Comparison of ENCODE assay signal across 10 cellular contexts in genomic region chr19:3554254-3555083, GRCh38. TPM values are rescaled to one million over a fixed set of nuclear protein-coding genes. Genes with fewer than 3 reads are reported as not detected.
A peak's percentile ranks its signal among the peaks of the same experiment; 100 is the strongest.
DNase-seq lines count a peak whose midpoint lies in the region; ATAC-seq, FAIRE-seq and TF ChIP-seq lines count a peak whose summit lies in the region.
"Had no signal": no experiment of that assay in that cellular context is flagged by ENCODE, and none has a peak within 500 bp of the region (broad histone marks: within the 10 kb centered on the region; RNA-seq: fewer than 3 reads in every experiment).

No MANE protein-coding gene starts in this region.

- ATAC-seq in GM21528 (IDR thresholded peaks at IDR 0.05; ENCODE audit: low FRiP score, unreplicated experiment), result no peak

- no peaks in the 10 kb centered on the region for H3K36me3 Mint-ChIP-seq in osteocyte (ENCODE audit: unreplicated experiment)

- no peak for TF ChIP-seq POLR2A in thyroid gland (IDR thresholded peaks at IDR 0.05)

- H3K27ac ChIP-seq in thyroid gland, result no peak overlapping the region

- DNase-seq in GDM1 (lab: John Stamatoyannopoulos, UW), result peak; percentile 37
- DNase-seq in RPMI7951 (ENCODE audit: low read depth), result peak; percentile 73
- no peak for DNase-seq in bronchial epithelial cell (ENCODE audit: low read depth)
- DNase-seq in osteocyte (ENCODE audit: extremely low spot score, unreplicated experiment), result no peak
- no peak for DNase-seq in NCI-H1694 (lab: John Stamatoyannopoulos, UW)
- DNase-seq in thyroid gland, result no peak
- DNase-seq in HT-29 (ENCODE audit: low spot score), result no peak
- DNase-seq: NCI-H1105 treated with DMSO at 0.1 percent for 48 hours, occipital lobe had no signal

- H3K9me3 Mint-ChIP-seq in osteocyte (ENCODE audit: unreplicated experiment), result no peaks in the 10 kb centered on the region

- intact Hi-C loops in thyroid gland (cut with DNase I), result no loop called here

- H3K9me3 ChIP-seq in thyroid gland, result no peaks in the 10 kb centered on the region

- H3K27ac Mint-ChIP-seq in osteocyte (ENCODE audit: unreplicated experiment), result peak overlapping the region; percentile 43

- peak; percentile 13 for FAIRE-seq in bronchial epithelial cell (lab: Jason Lieb, UNC)

- no peak overlapping the region for H3K4me3 ChIP-seq in bronchial epithelial cell (ENCODE audit: low read depth, low read length)
- H3K4me3 ChIP-seq in thyroid gland (replicated peaks in 1 of 3), result no peak overlapping the region

- no peaks in the 10 kb centered on the region for H3K27me3 Mint-ChIP-seq in osteocyte (ENCODE audit: unreplicated experiment)

- WGBS in thyroid gland, 2 donors, result 76 to 86% methylated on average over 21 of the region's 21 CpGs

- H3K4me1 Mint-ChIP-seq in osteocyte (ENCODE audit: unreplicated experiment), result peaks cover 41% of the 10 kb centered on the region

- TF ChIP-seq CTCF in bronchial epithelial cell (IDR thresholded peaks at IDR 0.05; ENCODE audit: insufficient read depth, low read length, severe bottlenecking) (no peak), osteocyte (IDR thresholded peaks at IDR 0.05) (no peak), thyroid gland (IDR thresholded peaks at IDR 0.05) (no peak)

- H3K4me3 Mint-ChIP-seq in osteocyte (ENCODE audit: unreplicated experiment), result no peak overlapping the region

- H3K36me3 ChIP-seq in bronchial epithelial cell (ENCODE audit: control insufficient read depth, insufficient read depth, low read length) (peaks cover 7% of the 10 kb centered on the region), thyroid gland (no peaks in the 10 kb centered on the region)

- H3K4me1 ChIP-seq in thyroid gland, result peaks cover 7 to 20% of the 10 kb centered on the region in 2 donors

- H3K27me3 ChIP-seq in bronchial epithelial cell (ENCODE audit: control insufficient read depth, insufficient read depth, low read length) (no peaks in the 10 kb centered on the region), thyroid gland (no peaks in the 10 kb centered on the region)

RNA-seq across cellular contexts. Expression of gene MFSD12, which starts 2.9 kb away (rescaled TPM):
- 205 and 240 TPM in 2 replicates for total RNA-seq in RPMI7951 (2014; rRNA removed; shearing (Covaris generic))
- 46.3 and 59.1 TPM in 2 replicates for total RNA-seq in bronchial epithelial cell
- total RNA-seq in osteocyte, result 85.5 and 91.7 TPM in 2 replicates
- total RNA-seq in thyroid gland, result 10 to 100 TPM; 36.4 to 90.9 (median 66.7) TPM
- 177 and 185 TPM in 2 replicates for total RNA-seq in HT-29 (2014; rRNA removed; shearing (Covaris generic))

RNA-seq across cellular contexts. Expression of gene TEKTIP1, which starts 15.5 kb away (rescaled TPM):
- not detected in 2 replicates for total RNA-seq in RPMI7951 (2014; rRNA removed; shearing (Covaris generic))
- total RNA-seq in bronchial epithelial cell, result not detected in 2 replicates
- total RNA-seq in osteocyte, result 0.73 and 0.97 TPM in 2 replicates
- 1 to 10 TPM in 3 of 4 donors, not detected in 1; 1.2 to 3.3 (median 1.9) TPM for total RNA-seq in thyroid gland
- not detected in 2 replicates for total RNA-seq in HT-29 (2014; rRNA removed; shearing (Covaris generic))
- total RNA-seq: occipital lobe had no signal

RNA-seq across cellular contexts. Expression of gene HMG20B, which starts 18.3 kb away (rescaled TPM):
- 135 and 192 TPM in 2 replicates for total RNA-seq in RPMI7951 (2014; rRNA removed; shearing (Covaris generic))
- total RNA-seq in bronchial epithelial cell, result 37.4 and 48.3 TPM in 2 replicates
- 74.1 and 81.4 TPM in 2 replicates for total RNA-seq in osteocyte
- total RNA-seq in thyroid gland, result 100 to 1,000 TPM in 2 of 4 donors, 10 to 100 TPM in 2; 93.3 to 160 (median 105) TPM
- total RNA-seq in HT-29 (2014; rRNA removed; shearing (Covaris generic)), result 120 and 152 TPM in 2 replicates

RNA-seq across cellular contexts. Expression of gene GIPC3, which starts 30.8 kb away (rescaled TPM):
- total RNA-seq in RPMI7951 (2014; rRNA removed; shearing (Covaris generic)), result 0.49 and 0.96 TPM in 2 replicates
- total RNA-seq in bronchial epithelial cell (not detected in 2 replicates), osteocyte (0.67 and 1.2 TPM in 2 replicates), thyroid gland (1 to 10 TPM in 2 of 4 donors, under 1 TPM in 2; 0.78 to 2.2 (median 0.97) TPM)
- not detected in 2 replicates for total RNA-seq in HT-29 (2014; rRNA removed; shearing (Covaris generic))
- total RNA-seq: occipital lobe had no signal

RNA-seq across cellular contexts. Expression of gene FZR1, which starts 48.4 kb away (rescaled TPM):
- 37.2 and 48.2 TPM in 2 replicates for total RNA-seq in RPMI7951 (2014; rRNA removed; shearing (Covaris generic))
- 22.7 and 25.5 TPM in 2 replicates for total RNA-seq in bronchial epithelial cell
- 45.3 and 49.5 TPM in 2 replicates for total RNA-seq in osteocyte
- 10 to 100 TPM; 28.6 to 56.0 (median 36.1) TPM for total RNA-seq in thyroid gland
- 49.8 and 62.5 TPM in 2 replicates for total RNA-seq in HT-29 (2014; rRNA removed; shearing (Covaris generic))

Comparison
In these comparisons a context has a peak if more than half of its experiments do, and no peak if none do; other contexts are left out.
1. DNase-seq: peak in GDM1 (single experiment) and RPMI7951 (single experiment); none in bronchial epithelial cell (single experiment), osteocyte (single experiment), NCI-H1694 (single experiment), thyroid gland (0 of 2) and HT-29 (single experiment).